ENCODE assay signal across 8 cellular contexts in genomic region chrX:118975831-118976598, GRCh38. TPM values are rescaled to one million over a fixed set of nuclear protein-coding genes. Genes with fewer than 3 reads are reported as not detected.
DNase-seq lines count a peak whose midpoint lies in the region; ATAC-seq and TF ChIP-seq lines count a peak whose summit lies in the region.

No MANE protein-coding gene starts in this region.

- peak overlapping the region; percentile 30 to 66 (median 60) for H3K4me3 ChIP-seq in heart right ventricle
- peak overlapping the region; percentile 1 to 48 for H3K4me3 ChIP-seq in aorta (ENCODE audit: low read length in 2 of 2)

- H3K36me3 Mint-ChIP-seq in HFFc6 (ENCODE audit: low read depth) = peaks cover 5% of the 10 kb centered on the region; the same call in 1 of the 2 replicates

- H3K4me1 Mint-ChIP-seq in HFFc6 (ENCODE audit: low read depth) = peaks cover 7% of the 10 kb centered on the region

- TF ChIP-seq CTCF in 22Rv1 (IDR thresholded peaks at IDR 0.05) (no peak), HFFc6 (IDR thresholded peaks at IDR 0.05) (no peak), heart right ventricle (IDR thresholded peaks at IDR 0.05) (no peak)

- H3K9me3 ChIP-seq in heart right ventricle (peaks cover 0 to 7% (median 0%) of the 10 kb centered on the region in 11 donors), aorta (ENCODE audit: control insufficient read depth, low read length) (no peaks in the 10 kb centered on the region)

- peaks cover 28% of the 10 kb centered on the region for H3K27me3 Mint-ChIP-seq in HFFc6 (ENCODE audit: insufficient read depth)

- intact Hi-C loops in heart right ventricle (cut with DNase I) = no loop called here
- intact Hi-C loops in aorta (cut with DNase I) = loop anchor here (10.0 kb wide), 2 partner anchors 121 to 131 kb away; no protein-coding TSS in a partner anchor

- H3K27me3 ChIP-seq in heart right ventricle (peaks cover 0 to 38% (median 0%) of the 10 kb centered on the region in 7 donors), aorta (ENCODE audit: control insufficient read depth in 1 of 2, insufficient read depth in 2 of 2, low read length in 1 of 2) (no peaks in the 10 kb centered on the region)

- no peaks in the 10 kb centered on the region for H3K36me3 ChIP-seq in heart right ventricle
- H3K36me3 ChIP-seq in aorta (ENCODE audit: control insufficient read depth in 1 of 2, insufficient read depth in 2 of 2, low read length in 1 of 2) = no peaks in the 10 kb centered on the region

- ATAC-seq in heart right ventricle = peak; percentile 59 to 84 (median 75)
- peak; percentile 84 for ATAC-seq in aorta (ENCODE audit: low FRiP score)
- ATAC-seq in GM18909 (IDR thresholded peaks at IDR 0.05; ENCODE audit: poor library complexity, unreplicated experiment) = no peak

- no peaks in the 10 kb centered on the region for H3K9me3 Mint-ChIP-seq in HFFc6

- no peak for DNase-seq in HFFc6
- peak; percentile 64 for DNase-seq in SKM-1 treated with dmso at 0.1 percent for 144 hours (lab: John Stamatoyannopoulos, UW; ENCODE audit: unreplicated experiment)
- peak; percentile 48 for DNase-seq in activated naive CD8-positive, alpha-beta T cell treated with anti-CD3 and anti-CD28 coated beads, Interleukin-2, amount 50 U/mL, for 16 hours (ENCODE audit: low read depth, low spot score)
- peak; percentile 58 to 74 for DNase-seq in heart right ventricle
- peak; percentile 33 for DNase-seq in pulmonary artery endothelial cell (ENCODE audit: low read depth, low spot score)
- DNase-seq in aorta = peak; percentile 85 to 93

- 1% methylated on average over 34 to 64 of the region's 64 CpGs for WGBS in heart right ventricle, 2 donors
- 0 to 35% methylated on average over 64 of the region's 64 CpGs for WGBS in aorta, 2 donors

- peak overlapping the region; percentile 84 for H3K4me3 Mint-ChIP-seq in HFFc6

- no peak overlapping the region for H3K27ac Mint-ChIP-seq in HFFc6

- peaks cover 0 to 19% (median 6%) of the 10 kb centered on the region in 9 donors for H3K4me1 ChIP-seq in heart right ventricle
- no peaks in the 10 kb centered on the region for H3K4me1 ChIP-seq in aorta (ENCODE audit: control insufficient read depth in 1 of 2, insufficient read depth in 2 of 2, low read length in 2 of 2)

- H3K27ac ChIP-seq in 22Rv1 (peak overlapping the region; percentile 55), heart right ventricle (peak overlapping the region in 7 of 10 donors; percentile 61 to 75 (median 73)), aorta (ENCODE audit: low read depth in 1 of 2, low read length in 2 of 2) (peak overlapping the region in 1 of 2 donors; percentile 79)

RNA-seq across cellular contexts. Expression of gene LONRF3, which starts 1.6 kb away (rescaled TPM):
- not detected for total RNA-seq in HFFc6 (2021; fragmentation: NEBNext Ultra II Directional; extraction: Animal tissue kit (Norgen Biotek cat#: 25700))
- total RNA-seq in heart right ventricle (1 to 10 TPM in 8 of 10 donors, under 1 TPM in 2; 0.43 to 6.1 (median 1.4) TPM), pulmonary artery endothelial cell (10.7 and 22.4 TPM in 2 replicates), aorta (1 to 10 TPM; 4.7 to 8.4 TPM)
- polyA plus RNA-seq in heart right ventricle (1 to 10 TPM in 1 of 2 donors, under 1 TPM in 1; 0.65 to 1.3 TPM), aorta (1 to 10 TPM; 2.8 to 3.7 TPM)

Comparison
In these comparisons a context has a peak if more than half of its experiments do, and no peak if none do; other contexts are left out.
1. intact Hi-C loops: an anchor here in aorta (10.0 kb wide); none called in heart right ventricle.